In the genomic region with DNA sequence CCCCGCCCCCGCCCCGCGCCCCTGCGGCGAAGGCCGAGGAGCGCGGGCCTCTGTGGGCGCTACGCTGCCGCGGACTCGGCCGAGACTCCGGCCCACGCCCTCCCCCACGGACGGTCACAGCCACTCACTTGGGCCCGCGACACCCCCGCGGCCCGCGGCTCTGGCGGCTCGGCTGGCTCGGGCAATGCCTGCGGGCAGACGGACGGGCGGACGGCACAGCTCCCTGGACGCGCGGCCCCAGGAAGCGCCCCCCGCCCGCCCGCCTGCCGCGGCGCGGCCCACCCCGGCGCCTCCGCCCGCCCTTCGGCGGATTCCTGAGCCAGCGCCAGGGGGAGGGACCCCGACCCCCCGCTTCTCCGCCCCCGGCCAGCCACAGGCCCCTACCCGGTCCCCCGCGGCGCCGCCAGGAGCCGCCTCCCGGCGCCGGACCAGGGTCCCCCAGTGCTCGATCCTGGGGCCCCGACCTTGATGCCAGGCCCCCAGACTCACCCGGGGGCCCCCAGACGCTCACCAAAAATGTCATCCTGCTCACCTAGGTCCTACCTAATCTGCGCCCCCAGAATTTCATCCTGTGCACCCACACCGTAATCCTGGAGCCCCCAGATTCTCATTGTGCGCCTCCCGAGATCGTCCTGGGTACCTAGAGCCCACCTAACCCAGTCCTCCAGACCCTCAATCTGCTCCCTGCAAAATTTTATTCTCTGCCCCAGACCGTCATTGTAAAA, we compare ENCODE assay signal across 7 cellular contexts. TPM values are rescaled to one million over a fixed set of nuclear protein-coding genes. Genes with fewer than 3 reads are reported as not detected.
DNase-seq lines count a peak whose midpoint lies in the region; ATAC-seq and TF ChIP-seq lines count a peak whose summit lies in the region.

A gene (minus strand): TSS at position 246 of the 725 bp plus-strand sequence. CDS start 446 bp downstream, outside the sequence.

- H3K27ac ChIP-seq in HL-60 (replicated peaks) = peak within 1 kb of the TSS; percentile 35
- H3K27ac ChIP-seq in right cardiac atrium (ENCODE audit: low read length) = peak within 1 kb of the TSS; percentile 80

- H3K4me3 Mint-ChIP-seq in activated naive CD8-positive, alpha-beta T cell = peak within 1 kb of the TSS; percentile 90

- peak within 1 kb of the TSS; percentile 77 for H3K27ac Mint-ChIP-seq in activated naive CD8-positive, alpha-beta T cell

- WGBS in right cardiac atrium = 2% methylated on average over 74 of the region's 74 CpGs

- H3K4me3 ChIP-seq in HL-60 (replicated peaks; ENCODE audit: insufficient read depth, low read length) (peak within 1 kb of the TSS; percentile 46), right cardiac atrium (ENCODE audit: low read length) (peak within 1 kb of the TSS; percentile 79)

- no peaks in the 10 kb centered on the region for H3K9me3 ChIP-seq in right cardiac atrium (ENCODE audit: control insufficient read depth, low read length)

- no peaks in the 10 kb centered on the region for H3K9me3 Mint-ChIP-seq in activated naive CD8-positive, alpha-beta T cell (ENCODE audit: low read depth)

- peaks cover 41% of the 10 kb centered on the region for H3K4me1 Mint-ChIP-seq in activated naive CD8-positive, alpha-beta T cell (ENCODE audit: low read depth)

- H3K27me3 ChIP-seq in HL-60 (ENCODE audit: insufficient read depth, poor library complexity, severe bottlenecking) = no peaks in the 10 kb centered on the region
- H3K27me3 ChIP-seq in right cardiac atrium (ENCODE audit: control insufficient read depth, insufficient read depth) = no peaks in the 10 kb centered on the region

- no peak for TF ChIP-seq CTCF in HL-60 (IDR thresholded peaks at IDR 0.05; ENCODE audit: insufficient read depth, low read length)

- peaks cover 5% of the 10 kb centered on the region for H3K4me1 ChIP-seq in right cardiac atrium (ENCODE audit: control insufficient read depth, insufficient read depth, low read length)

- no peaks in the 10 kb centered on the region for H3K36me3 Mint-ChIP-seq in activated naive CD8-positive, alpha-beta T cell

- H3K27me3 Mint-ChIP-seq in activated naive CD8-positive, alpha-beta T cell = no peaks in the 10 kb centered on the region

- intact Hi-C loops in right cardiac atrium (cut with DNase I) = no loop called here
- intact Hi-C loops in sciatic nerve (cut with DNase I) = no loop called here

- DNase-seq in HL-60 (ENCODE audit: low read depth in 1 of 2, low spot score in 1 of 2) = no peak
- peak; percentile 71 to 90 (median 89) for DNase-seq in right cardiac atrium
- DNase-seq in sciatic nerve (ENCODE audit: low spot score) = no peak
- no peak for DNase-seq in NCI-H1694 (lab: John Stamatoyannopoulos, UW)

- ATAC-seq in right cardiac atrium = peak; percentile 37 to 58
- ATAC-seq in sciatic nerve = peak; percentile 41
- no peak for ATAC-seq in HG02870 (IDR thresholded peaks at IDR 0.05; ENCODE audit: unreplicated experiment)
- no peak for ATAC-seq in HG02840 (IDR thresholded peaks at IDR 0.05; ENCODE audit: low FRiP score, unreplicated experiment)

RNA-seq across cellular contexts. Expression of the gene that starts here (rescaled TPM):
- total RNA-seq in right cardiac atrium (100 to 1,000 TPM; 139 to 164 (median 142) TPM), sciatic nerve (88.4 TPM)
- polyA plus RNA-seq in right cardiac atrium = 128 TPM

Comparison
In these comparisons a context has a peak if more than half of its experiments do, and no peak if none do; other contexts are left out.
1. DNase-seq: peak in right cardiac atrium (3 of 3); none in HL-60 (0 of 2), sciatic nerve (single experiment) and NCI-H1694 (single experiment).
2. ATAC-seq: peak in right cardiac atrium (2 of 2) and sciatic nerve (single experiment); none in HG02870 (single experiment) and HG02840 (single experiment).